ENCODE assay signal across 10 cellular contexts in the genomic region with DNA sequence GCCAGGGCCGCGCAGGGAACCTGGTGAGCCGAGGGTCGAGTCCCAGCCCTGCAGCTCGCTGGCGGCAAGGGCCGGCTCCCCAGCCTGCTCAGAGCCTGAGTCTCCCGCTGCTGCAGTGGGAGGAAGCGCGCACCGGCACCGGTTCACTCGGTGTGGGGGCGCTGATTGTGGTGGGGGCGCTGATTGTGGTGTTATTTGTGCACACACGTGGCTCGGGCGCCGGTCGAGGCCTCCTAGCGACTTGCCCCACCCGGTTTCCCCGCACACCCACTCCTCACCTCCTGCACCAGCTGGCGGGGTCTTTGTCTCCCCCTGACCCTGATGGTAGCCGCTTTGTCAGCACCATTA.
DNase-seq lines count a peak whose midpoint lies in the region; ATAC-seq, FAIRE-seq and TF ChIP-seq lines count a peak whose summit lies in the region.
"Had no signal": no experiment of that assay in that cellular context is flagged by ENCODE, and none has a peak within 500 bp of the region (broad histone marks: within the 10 kb centered on the region; RNA-seq: fewer than 3 reads in every experiment).

No MANE protein-coding gene starts in this region.

- DNase-seq in GM12878 (ENCODE audit: low read depth, low spot score) (no peak), osteoblast (ENCODE audit: insufficient read length, low spot score, missing footprints) (no peak), NCI-H526 treated with DMSO at 0.1 percent for 48 hours (lab: John Stamatoyannopoulos, UW) (no peak)
- no peak for DNase-seq in stimulated activated naive B cell treated with anti-CD40 and anti-IgM and Interleukin-4, amounts not matched to agents 10 μg/mL and 1 μg/mL and 100 μg/mL, for 72 hours
- no peak for DNase-seq in activated CD4-positive, CD25-positive, alpha-beta regulatory T cell treated with anti-CD3 and anti-CD28 coated beads, Interleukin-2, amount 50 U/mL, for 72 hours
- DNase-seq: NCI-H2171 had no signal

- intact Hi-C loops in GM12878 (cut with micrococcal nuclease; ENCODE audit: unreplicated experiment) = loop anchor here (1.0 to 2.0 kb wide), 3 partner anchors 267 to 693 kb away; partner anchors contain the start of gene NSG2

- H3K9ac ChIP-seq in GM12878 (ENCODE audit: control insufficient read depth, insufficient read depth, low read length) = no peak overlapping the region

- no peak for TF ChIP-seq EP300 in GM12878 (IDR thresholded peaks at IDR 0.05; ENCODE audit: borderline replicate concordance in 1 of 2, control insufficient read depth in 1 of 2, low read depth in 2 of 2, low read length in 2 of 2)

- WGBS in GM12878 (ENCODE audit: insufficient coverage, insufficient replicate concordance, low lambda C conversion rate, missing lambda C conversion rate) = 19% methylated on average over 22 of the region's 25 CpGs

- H3K36me3 Mint-ChIP-seq in stimulated activated naive B cell treated with anti-CD40 and anti-IgM and Interleukin-4, amounts not matched to agents 10 μg/mL and 1 μg/mL and 100 μg/mL, for 72 hours = peaks cover 0 to 5% of the 10 kb centered on the region in 2 donors
- H3K36me3 Mint-ChIP-seq: IgD-negative memory B cell had no signal

- no peaks in the 10 kb centered on the region for H3K79me2 ChIP-seq in GM12878 (ENCODE audit: control insufficient read depth, insufficient read depth, low read length)
- H3K79me2 ChIP-seq in osteoblast (ENCODE audit: insufficient read depth, low read length) = no peaks in the 10 kb centered on the region

- POLR2A ChIA-PET in HEK293 (lab: Yijun Ruan, JAX) = interaction anchor here (0.6 to 1.2 kb wide), 3 partner anchors 267 to 697 kb away, joined by 3 to 7 read pairs (median 5); partner anchors contain the start of gene NSG2
- POLR2A ChIA-PET in GM12878 (lab: Charles Lee) = no interaction called here

- H2AFZ ChIP-seq in GM12878 (ENCODE audit: control insufficient read depth, low read depth, low read length) (peak overlapping the region; percentile 77; the same call in 1 of the 2 replicates), osteoblast (ENCODE audit: low read length) (no peak overlapping the region)

- H3K4me2 ChIP-seq in GM12878 (ENCODE audit: control insufficient read depth, insufficient read depth) (no peak overlapping the region), osteoblast (ENCODE audit: insufficient read depth, low read length) (peak overlapping the region; percentile 74)

- no peak overlapping the region for H3K27ac Mint-ChIP-seq in stimulated activated naive B cell treated with anti-CD40 and anti-IgM and Interleukin-4, amounts not matched to agents 10 μg/mL and 1 μg/mL and 100 μg/mL, for 72 hours

- TF ChIP-seq RAD21 in GM12878 (IDR thresholded peaks at IDR 0.05; ENCODE audit: insufficient read depth, low read depth, low read length) = no peak

- CTCF ChIA-PET in HEK293 (lab: Yijun Ruan, JAX) = interaction anchor here (0.5 to 5.3 kb wide), 43 partner anchors 9 to 695 kb away, joined by 3 to 108 read pairs (median 4); partner anchors contain the start of genes BOD1 and NSG2
- CTCF ChIA-PET in GM12878 (lab: Yijun Ruan, JAX) = interaction anchor here (0.6 to 3.1 kb wide), 19 partner anchors 9 to 695 kb away, joined by 3 to 38 read pairs (median 4); partner anchors contain the start of genes BOD1 and NSG2

- SMC1A ChIA-PET in GM12878 (lab: Charles Lee; ENCODE audit: uncharacterized antibody, unreplicated experiment) = interaction anchor here (0.6 to 3.0 kb wide), 10 partner anchors 12 to 694 kb away, joined by 3 to 23 read pairs (median 4); partner anchors contain the start of gene NSG2

- in situ Hi-C loops in GM12878 (cut with MboI) = no loop called here

- no peak for FAIRE-seq in GM12878 (lab: Jason Lieb, UNC)

- TF ChIP-seq POLR2A in GM12878 (IDR thresholded peaks at IDR 0.05; ENCODE audit: low read depth, low read length) = no peak

- ATAC-seq in GM12878 = no peak; the same call in 1 of the 3 replicates
- no peak for ATAC-seq in stimulated activated naive B cell treated with anti-CD40 and anti-IgM and Interleukin-4, amounts not matched to agents 10 μg/mL and 1 μg/mL and 100 μg/mL, for 72 hours (replicated peaks)
- ATAC-seq in esophagus mucosa = no peak

- no peak overlapping the region for H3K4me3 Mint-ChIP-seq in stimulated activated naive B cell treated with anti-CD40 and anti-IgM and Interleukin-4, amounts not matched to agents 10 μg/mL and 1 μg/mL and 100 μg/mL, for 72 hours

- peaks cover 0 to 2% of the 10 kb centered on the region in 2 experiments; a peak in 2 of 4 replicates for H3K27me3 ChIP-seq in GM12878 (replicated peaks in 1 of 2; ENCODE audit: control insufficient read depth in 2 of 2, insufficient read depth in 2 of 2, low read length in 1 of 2)
- H3K27me3 ChIP-seq in osteoblast (ENCODE audit: insufficient read depth, low read length) = no peaks in the 10 kb centered on the region

- no peaks in the 10 kb centered on the region for H3K4me1 Mint-ChIP-seq in stimulated activated naive B cell treated with anti-CD40 and anti-IgM and Interleukin-4, amounts not matched to agents 10 μg/mL and 1 μg/mL and 100 μg/mL, for 72 hours

- BruUV-seq in GM12878 (replicated peaks; lab: Mats Ljungman, UMichigan) = no TSS peak

- H3K27ac ChIP-seq in C4-2B (no peak overlapping the region), HEK293 (ENCODE audit: extremely low read depth, low read depth, low read length) (no peak overlapping the region), GM12878 (ENCODE audit: control insufficient read depth, insufficient read depth) (no peak overlapping the region), osteoblast (ENCODE audit: low read depth, low read length) (no peak overlapping the region)

- H3K36me3 ChIP-seq in HEK293 (ENCODE audit: control insufficient read depth in 2 of 2, insufficient read depth in 1 of 2, low read length in 2 of 2) = no peaks in the 10 kb centered on the region
- H3K36me3 ChIP-seq in GM12878 (ENCODE audit: control insufficient read depth in 2 of 2, insufficient read depth in 2 of 2, low read length in 1 of 2) = no peaks in the 10 kb centered on the region
- H3K36me3 ChIP-seq in osteoblast (ENCODE audit: insufficient read depth, low read length) = no peaks in the 10 kb centered on the region

- RAD21 ChIA-PET in GM12878 (lab: Charles Lee; ENCODE audit: unreplicated experiment) = interaction anchor here (0.7 to 2.1 kb wide), 15 partner anchors 9 to 696 kb away, joined by 3 to 38 read pairs (median 3); partner anchors contain the start of gene NSG2

- H3K4me3 ChIP-seq in HEK293 (ENCODE audit: low read depth, low read length) (no peak overlapping the region; the same call in 1 of the 2 replicates), GM12878 (no peak overlapping the region), osteoblast (ENCODE audit: insufficient read depth, low read length) (peak overlapping the region; percentile 66)

- H3K9me3 ChIP-seq in HEK293 (ENCODE audit: control insufficient read depth, insufficient read depth, low read depth, low read length) (no peaks in the 10 kb centered on the region), GM12878 (replicated peaks; ENCODE audit: control insufficient read depth, insufficient read depth, low read length) (no peaks in the 10 kb centered on the region), osteoblast (ENCODE audit: low read depth, low read length) (no peaks in the 10 kb centered on the region)

- H3K9me3 Mint-ChIP-seq in stimulated activated naive B cell treated with anti-CD40 and anti-IgM and Interleukin-4, amounts not matched to agents 10 μg/mL and 1 μg/mL and 100 μg/mL, for 72 hours = peaks cover 0 to 3% of the 10 kb centered on the region in 2 donors

- peaks cover 46 to 69% of the 10 kb centered on the region in 2 donors for H3K27me3 Mint-ChIP-seq in stimulated activated naive B cell treated with anti-CD40 and anti-IgM and Interleukin-4, amounts not matched to agents 10 μg/mL and 1 μg/mL and 100 μg/mL, for 72 hours

- TF ChIP-seq CTCF in C4-2B (conservative IDR thresholded peaks at IDR 0.05) (peak; percentile 64), HEK293 (tag by site-specific recombination; IDR thresholded peaks at IDR 0.05) (no peak), GM12878 (IDR thresholded peaks at IDR 0.05 in 2 of 3, conservative IDR thresholded peaks at IDR 0.05 in 1 of 3; ENCODE audit: control insufficient read depth in 2 of 3, extremely low read depth in 1 of 3, insufficient read depth in 1 of 3, low read depth in 3 of 3, low read length in 3 of 3) (no peak), osteoblast (IDR thresholded peaks at IDR 0.05; ENCODE audit: extremely low read depth, low read depth, low read length) (no peak)

- no peaks in the 10 kb centered on the region for H4K20me1 ChIP-seq in GM12878 (ENCODE audit: control insufficient read depth, insufficient read depth)
- H4K20me1 ChIP-seq in osteoblast (ENCODE audit: insufficient read depth, low read length) = no peaks in the 10 kb centered on the region

- no peaks in the 10 kb centered on the region for H3K4me1 ChIP-seq in HEK293 (ENCODE audit: control insufficient read depth, insufficient read depth, low read length)
- H3K4me1 ChIP-seq in GM12878 (ENCODE audit: control insufficient read depth, insufficient read depth, low read length) = no peaks in the 10 kb centered on the region
- no peaks in the 10 kb centered on the region for H3K4me1 ChIP-seq in osteoblast (ENCODE audit: insufficient read depth, low read length)

TF ChIP-seq in HEK293, 187 proteins besides CTCF, POLR2A, EP300 and RAD21 (continues in another document):
- no peak for TF ChIP-seq ZNF202 (tag by site-specific recombination; IDR thresholded peaks at IDR 0.05; ENCODE audit: borderline replicate concordance)
- no peak for TF ChIP-seq ZFP3 (tag by site-specific recombination; IDR thresholded peaks at IDR 0.05; ENCODE audit: low read depth)

TF ChIP-seq in GM12878, 131 proteins besides CTCF, POLR2A, EP300 and RAD21 (continues in another document):
- TF ChIP-seq, protein P1, sequence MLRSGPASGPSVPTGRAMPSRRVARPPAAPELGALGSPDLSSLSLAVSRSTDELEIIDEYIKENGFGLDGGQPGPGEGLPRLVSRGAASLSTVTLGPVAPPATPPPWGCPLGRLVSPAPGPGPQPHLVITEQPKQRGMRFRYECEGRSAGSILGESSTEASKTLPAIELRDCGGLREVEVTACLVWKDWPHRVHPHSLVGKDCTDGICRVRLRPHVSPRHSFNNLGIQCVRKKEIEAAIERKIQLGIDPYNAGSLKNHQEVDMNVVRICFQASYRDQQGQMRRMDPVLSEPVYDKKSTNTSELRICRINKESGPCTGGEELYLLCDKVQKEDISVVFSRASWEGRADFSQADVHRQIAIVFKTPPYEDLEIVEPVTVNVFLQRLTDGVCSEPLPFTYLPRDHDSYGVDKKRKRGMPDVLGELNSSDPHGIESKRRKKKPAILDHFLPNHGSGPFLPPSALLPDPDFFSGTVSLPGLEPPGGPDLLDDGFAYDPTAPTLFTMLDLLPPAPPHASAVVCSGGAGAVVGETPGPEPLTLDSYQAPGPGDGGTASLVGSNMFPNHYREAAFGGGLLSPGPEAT (IDR thresholded peaks at IDR 0.05; ENCODE audit: low read depth) = no peak
- TF ChIP-seq ZBED1 (IDR thresholded peaks at IDR 0.05; ENCODE audit: borderline replicate concordance) = no peak
- TF ChIP-seq ZNF274 (IDR thresholded peaks at IDR 0.05; ENCODE audit: insufficient read depth, insufficient read length) = no peak
